18 cellular contexts compared by ENCODE assay signal in genomic region chr16:87831421-87832136, GRCh38. TPM values are rescaled to one million over a fixed set of nuclear protein-coding genes. Genes with fewer than 3 reads are reported as not detected.
DNase-seq lines count a peak whose midpoint lies in the region; ATAC-seq and TF ChIP-seq lines count a peak whose summit lies in the region.
"Had no signal": no experiment of that assay in that cellular context is flagged by ENCODE, and none has a peak within 500 bp of the region (broad histone marks: within the 10 kb centered on the region; RNA-seq: fewer than 3 reads in every experiment).

No MANE protein-coding gene starts in this region.

- no peak overlapping the region for H3K4me3 ChIP-seq in dorsolateral prefrontal cortex
- H3K4me3 ChIP-seq: neural progenitor cell had no signal

- no peak for TF ChIP-seq CTCF in RWPE1 (conservative IDR thresholded peaks at IDR 0.05; ENCODE audit: low read depth)
- no peak for TF ChIP-seq CTCF in dorsolateral prefrontal cortex (IDR thresholded peaks at IDR 0.05 in 54 of 56, conservative IDR thresholded peaks at IDR 0.05 in 2 of 56; ENCODE audit: low read depth in 1 of 56, partially characterized antibody in 56 of 56)

- peaks cover 8 to 27% of the 10 kb centered on the region in 2 donors for H3K36me3 Mint-ChIP-seq in activated naive CD4-positive, alpha-beta T cell treated with anti-CD3 and anti-CD28 coated beads, Interleukin-2, amount 50 U/mL, for 72 hours

- intact Hi-C loops in dorsolateral prefrontal cortex (cut with DNase I): no loop called here

- ATAC-seq in activated naive CD4-positive, alpha-beta T cell treated with anti-CD3 and anti-CD28 coated beads, Interleukin-2, amount 50 U/mL, for 72 hours: peak in 1 of 2 donors; percentile 4
- no peak for ATAC-seq in GM18498 (IDR thresholded peaks at IDR 0.05; ENCODE audit: unreplicated experiment)
- ATAC-seq in HG03159 (IDR thresholded peaks at IDR 0.05; ENCODE audit: unreplicated experiment): no peak
- ATAC-seq: activated CD8-positive, alpha-beta T cell treated with anti-CD3 and anti-CD28 coated beads, Interleukin-2, amount 10 ng/mL, durations not matched to agents 7 days and 5 days; activated T-helper 17 cell treated with anti-CD3 and anti-CD28 coated beads, Interleukin-2, amount 50 U/mL, for 72 hours; Panc1; WTC11 had no signal

- no peaks in the 10 kb centered on the region for H3K9me3 Mint-ChIP-seq in activated naive CD4-positive, alpha-beta T cell treated with anti-CD3 and anti-CD28 coated beads, Interleukin-2, amount 50 U/mL, for 72 hours
- H3K9me3 Mint-ChIP-seq: activated T-helper 17 cell treated with anti-CD3 and anti-CD28 coated beads, Interleukin-2, amount 50 U/mL, for 72 hours; neural progenitor cell; WTC11 had no signal

- DNase-seq in activated naive CD4-positive, alpha-beta T cell treated with anti-CD3 and anti-CD28 coated beads, Interleukin-2, amount 50 U/mL, for 72 hours (ENCODE audit: low spot score in 2 of 2): no peak
- no peak for DNase-seq in activated naive CD4-positive, alpha-beta T cell treated with Interleukin-2 at 50 U/mL for 16 hours
- no peak for DNase-seq in RWPE1 (ENCODE audit: low spot score)
- DNase-seq in dorsolateral prefrontal cortex: peak in 2 of 10 donors; percentile 59 to 71
- DNase-seq in retina: peak; percentile 64
- no peak for DNase-seq in NCI-H226
- DNase-seq: activated CD8-positive, alpha-beta T cell treated with anti-CD3 and anti-CD28 coated beads, Interleukin-2, amount 10 ng/mL, durations not matched to agents 7 days and 5 days; NCI-H1930; NCI-H446; small intestine had no signal

- CTCF ChIA-PET in RWPE1 (lab: Yijun Ruan, JAX): interaction anchor here (1.2 kb wide), 2 partner anchors 18 to 53 kb away, joined by 4 to 6 read pairs; no protein-coding TSS in a partner anchor

- no peaks in the 10 kb centered on the region for H3K27me3 ChIP-seq in dorsolateral prefrontal cortex
- H3K27me3 ChIP-seq: neural progenitor cell had no signal

- POLR2A ChIA-PET in RWPE1 (lab: Yijun Ruan, JAX; ENCODE audit: low non-redundant PET): no interaction called here

- H3K27ac Mint-ChIP-seq in activated naive CD4-positive, alpha-beta T cell treated with anti-CD3 and anti-CD28 coated beads, Interleukin-2, amount 50 U/mL, for 72 hours: peak overlapping the region; percentile 84 to 93
- H3K27ac Mint-ChIP-seq: activated CD8-positive, alpha-beta T cell treated with anti-CD3 and anti-CD28 coated beads, Interleukin-2, amount 10 ng/mL, durations not matched to agents 7 days and 5 days; neural progenitor cell had no signal

- H3K27ac ChIP-seq in RWPE1 (peak overlapping the region; percentile 98), dorsolateral prefrontal cortex (peak overlapping the region in 43 of 59 donors; percentile 1 to 82 (median 48))
- H3K27ac ChIP-seq: C4-2B, KMS-11, neural progenitor cell had no signal

RNA-seq across cellular contexts. Expression of gene SLC7A5, which starts 37.7 kb away (rescaled TPM):
- 100 to 1,000 TPM; 112 to 197 TPM for total RNA-seq in activated naive CD4-positive, alpha-beta T cell treated with anti-CD3 and anti-CD28 coated beads, Interleukin-2, amount 50 U/mL, for 72 hours
- total RNA-seq in dorsolateral prefrontal cortex: 100 to 1,000 TPM in 16 of 120 experiments, 10 to 100 TPM in 104; 37.8 to 157 (median 74.3) TPM
